Comparison of ENCODE assay signal across 15 cellular contexts in the genomic region with DNA sequence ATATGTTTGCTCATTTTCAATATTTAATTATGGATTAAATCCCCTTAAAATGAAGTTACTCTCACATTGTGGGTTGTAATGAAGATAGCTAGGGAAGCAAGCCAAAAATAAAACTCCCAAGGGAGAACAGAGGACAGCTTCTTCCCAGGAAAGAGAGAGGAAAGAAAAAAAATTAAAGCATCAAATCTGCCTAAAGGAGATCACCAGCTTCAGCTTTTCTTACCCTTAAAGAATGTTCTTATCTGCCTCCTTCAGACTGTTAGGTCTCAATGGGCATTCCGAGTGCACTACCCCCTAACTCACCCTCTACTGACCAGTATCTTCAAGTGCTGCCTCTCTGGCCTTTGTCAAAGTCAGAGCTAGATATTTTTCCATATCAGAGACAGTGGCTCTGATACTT. TPM values are rescaled to one million over a fixed set of nuclear protein-coding genes. Genes with fewer than 3 reads are reported as not detected.
A peak's percentile ranks its signal among the peaks of the same experiment; 100 is the strongest.
DNase-seq lines count a peak whose midpoint lies in the region; ATAC-seq and TF ChIP-seq lines count a peak whose summit lies in the region.
"Had no signal": no experiment of that assay in that cellular context is flagged by ENCODE, and none has a peak within 500 bp of the region (broad histone marks: within the 10 kb centered on the region; RNA-seq: fewer than 3 reads in every experiment).

No MANE protein-coding gene starts in this region.

- peak overlapping the region; percentile 7 for H3K27ac ChIP-seq in HUES48 (ENCODE audit: low read depth, low read length)
- no peak overlapping the region for H3K27ac ChIP-seq in tibial nerve
- H3K27ac ChIP-seq: adrenal gland, colonic mucosa had no signal

- 37 to 59% methylated on average over 1 of the region's 1 CpG for WGBS in tibial nerve, 2 donors

- H3K4me1 ChIP-seq in HUES48 (ENCODE audit: control insufficient read depth, insufficient read depth, low read length) (peaks cover 8% of the 10 kb centered on the region), tibial nerve (peaks cover 0 to 7% (median 0%) of the 10 kb centered on the region in 4 donors)
- H3K4me1 ChIP-seq: colonic mucosa had no signal

- ATAC-seq in HG02973 (IDR thresholded peaks at IDR 0.05; ENCODE audit: unreplicated experiment) = no peak
- ATAC-seq: activated CD8-positive, alpha-beta T cell treated with anti-CD3 and anti-CD28 coated beads, Interleukin-2, amount 10 ng/mL, durations not matched to agents 7 days and 5 days; activated T-helper 17 cell treated with anti-CD3 and anti-CD28 coated beads, Interleukin-2, amount 50 U/mL, for 72 hours had no signal

- H3K27me3 ChIP-seq in HUES48 (ENCODE audit: control insufficient read depth, insufficient read depth, low read length) (no peaks in the 10 kb centered on the region), tibial nerve (no peaks in the 10 kb centered on the region)
- H3K27me3 ChIP-seq: adrenal gland, colonic mucosa had no signal

- TF ChIP-seq EP300 in tibial nerve (IDR thresholded peaks at IDR 0.05) = no peak

- H3K4me3 ChIP-seq in HUES48 (ENCODE audit: low read depth, low read length) (no peak overlapping the region), tibial nerve (no peak overlapping the region)
- H3K4me3 ChIP-seq: adrenal gland, colonic mucosa had no signal

- no peak overlapping the region for H3K9ac ChIP-seq in HUES48 (ENCODE audit: low read depth, low read length)

- H3K36me3 ChIP-seq in HUES48 (ENCODE audit: control insufficient read depth, insufficient read depth, low read length) (peaks cover 29% of the 10 kb centered on the region), tibial nerve (peaks cover 0 to 1% (median 0%) of the 10 kb centered on the region in 3 donors)
- H3K36me3 ChIP-seq: adrenal gland, colonic mucosa had no signal

- H3K9me3 ChIP-seq in HUES48 (ENCODE audit: control insufficient read depth, insufficient read depth, low read length) = no peaks in the 10 kb centered on the region
- H3K9me3 ChIP-seq in tibial nerve = no peaks in the 10 kb centered on the region
- H3K9me3 ChIP-seq: adrenal gland, colonic mucosa had no signal

- no peak for TF ChIP-seq POLR2A in tibial nerve (IDR thresholded peaks at IDR 0.05)

- peak; percentile 42 for DNase-seq in SK-MEL-5 (ENCODE audit: low read depth, low spot score)
- peak; percentile 8 for DNase-seq in fibroblast of peridontal ligament (ENCODE audit: extremely low read depth)
- DNase-seq in myocyte (ENCODE audit: low read depth) = peak; percentile 59
- DNase-seq in tibial nerve (ENCODE audit: low spot score in 2 of 2) = no peak
- no peak for DNase-seq in NCI-H774 (lab: John Stamatoyannopoulos, UW)
- DNase-seq: activated CD8-positive, alpha-beta T cell treated with anti-CD3 and anti-CD28 coated beads, Interleukin-2, amount 10 ng/mL, durations not matched to agents 7 days and 5 days; adrenal gland; colonic mucosa; HFFc6; hippocampal formation; MV-4-11; naive B cell had no signal

- in situ Hi-C loops in SK-MEL-5 (cut with HindIII; ENCODE audit: low pct_unique_long_range_greater_than_20kb, low sequenced_read_pairs) = no loop called here

- TF ChIP-seq CTCF in tibial nerve (IDR thresholded peaks at IDR 0.05) = no peak

RNA-seq across cellular contexts. Expression of gene XPO4, which starts 55.2 kb away (rescaled TPM):
- 55.9 and 56.9 TPM in 2 replicates for total RNA-seq in SK-MEL-5 (2014; rRNA removed; shearing (Covaris generic))
- polyA plus RNA-seq in SK-MEL-5 (2015; cell fraction: cytosol; rRNA removed) = 25.6 and 30.7 TPM in 2 replicates
- 61.4 and 67.8 TPM in 2 replicates for polyA plus RNA-seq in SK-MEL-5 (2015; cell fraction: nucleus; rRNA removed)
- total RNA-seq in myocyte (20.6 and 24.6 TPM in 2 replicates), tibial nerve (10 to 100 TPM; 15.3 to 28.8 (median 19.4) TPM)
- 4.5 TPM for polyA plus RNA-seq in myocyte (2012)

Comparison
In these comparisons a context has a peak if more than half of its experiments do, and no peak if none do; other contexts are left out.
1. DNase-seq: peak in SK-MEL-5 (single experiment), fibroblast of peridontal ligament (single experiment) and myocyte (single experiment); none in tibial nerve (0 of 2) and NCI-H774 (single experiment).